2 cellular contexts compared by ENCODE assay signal in genomic region chr5:129116797-129117196, GRCh38.
TF ChIP-seq lines count a peak whose summit lies in the region.

No MANE protein-coding gene starts in this region.

TF ChIP-seq in GM23338, 12 proteins besides CTCF, POLR2A, EP300 and RAD21 (continued from another document):
- TF ChIP-seq ETS1 (IDR thresholded peaks at IDR 0.05) (no peak), EZH2 (IDR thresholded peaks at IDR 0.05; ENCODE audit: low read depth, unreplicated experiment) (no peak), REST (IDR thresholded peaks at IDR 0.05; ENCODE audit: unreplicated experiment) (no peak), CREB1 (CRISPR knock-in tag; IDR thresholded peaks at IDR 0.05; ENCODE audit: low read depth) (no peak), POLR2AphosphoS5 (IDR thresholded peaks at IDR 0.05; ENCODE audit: low read depth) (no peak), ZNF462 (CRISPR knock-in tag; IDR thresholded peaks at IDR 0.05) (no peak)
TF ChIP-seq in GM23338: peak in this region for 0.

TF ChIP-seq in WTC11, 78 proteins besides CTCF, POLR2A, EP300 and RAD21 (continued from another document):
- TF ChIP-seq ZNF532 (CRISPR knock-in tag; IDR thresholded peaks at IDR 0.05; ENCODE audit: borderline replicate concordance) (no peak), MXD4 (CRISPR knock-in tag; IDR thresholded peaks at IDR 0.05; ENCODE audit: borderline replicate concordance) (no peak), ZNF317 (CRISPR knock-in tag; IDR thresholded peaks at IDR 0.05; ENCODE audit: borderline replicate concordance, low read depth) (no peak), ZMAT4 (CRISPR knock-in tag; IDR thresholded peaks at IDR 0.05) (no peak), ZNF512 (CRISPR knock-in tag; IDR thresholded peaks at IDR 0.05; ENCODE audit: borderline replicate concordance) (no peak), HMGXB4 (CRISPR knock-in tag; IDR thresholded peaks at IDR 0.05) (no peak), AR (CRISPR knock-in tag; IDR thresholded peaks at IDR 0.05) (no peak)
